Comparison of ENCODE assay signal across 7 cellular contexts in the genomic region with DNA sequence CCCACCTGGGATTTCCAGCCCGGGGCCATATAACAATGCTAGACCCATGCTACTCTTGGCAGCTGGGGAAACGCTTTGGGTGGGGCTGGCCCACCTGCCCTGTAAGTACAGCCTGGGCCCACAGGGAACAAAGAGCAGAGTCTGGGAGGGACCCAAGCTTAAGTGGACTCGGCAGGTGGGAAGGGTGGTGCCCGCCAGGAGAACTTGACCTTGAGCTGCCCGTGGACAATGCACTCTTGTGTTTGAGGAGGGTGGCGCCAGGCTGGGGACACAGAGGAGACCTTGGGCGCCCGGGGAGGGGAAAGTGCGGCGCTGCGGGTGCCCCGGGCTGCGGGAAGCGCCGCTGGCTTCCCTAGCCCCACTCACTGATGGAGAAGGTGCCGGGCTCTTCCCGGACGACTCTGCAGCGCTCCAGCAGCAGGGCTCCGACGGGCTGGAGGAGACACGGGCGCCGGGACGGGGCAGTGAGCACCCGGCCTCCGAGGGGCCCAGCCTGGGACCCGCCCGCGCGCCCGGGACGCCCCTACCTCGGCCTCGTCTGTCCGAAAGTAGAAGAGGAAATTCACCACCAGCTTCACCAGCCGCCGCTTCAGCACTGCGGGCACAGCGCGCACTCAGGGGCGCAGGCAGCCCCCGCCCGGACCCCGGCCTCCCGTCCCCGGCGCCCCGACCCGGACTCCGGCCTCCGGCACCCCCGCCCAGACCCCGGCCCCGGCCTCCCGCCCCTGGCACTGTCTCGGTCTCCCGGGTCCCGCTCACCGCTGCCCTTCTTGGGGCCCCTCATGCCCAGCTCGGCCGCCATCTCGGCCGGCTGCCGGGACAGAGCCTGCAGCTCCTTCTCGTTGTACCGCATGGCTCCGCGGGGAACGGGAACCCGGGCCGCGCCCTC. TPM values are rescaled to one million over a fixed set of nuclear protein-coding genes. Genes with fewer than 3 reads are reported as not detected.
DNase-seq lines count a peak whose midpoint lies in the region; ATAC-seq, FAIRE-seq and TF ChIP-seq lines count a peak whose summit lies in the region.
"Had no signal": no experiment of that assay in that cellular context is flagged by ENCODE, and none has a peak within 500 bp of the region (broad histone marks: within the 10 kb centered on the region; RNA-seq: fewer than 3 reads in every experiment).

No MANE protein-coding gene starts in this region.

- H4K20me1 ChIP-seq in keratinocyte (ENCODE audit: control insufficient read depth, extremely low read depth, insufficient read depth, low read length) = peaks cover 9% of the 10 kb centered on the region

- peak overlapping the region; percentile 95 for H3K4me2 ChIP-seq in keratinocyte (ENCODE audit: control insufficient read depth, extremely low read depth, insufficient read depth, low read depth, low read length)

- H3K36me3 ChIP-seq in keratinocyte (ENCODE audit: control insufficient read depth in 2 of 2, extremely low read depth in 1 of 2, insufficient read depth in 2 of 2, low read length in 2 of 2) = peaks cover 15 to 34% of the 10 kb centered on the region in 2 experiments

- ATAC-seq in GM18511 (IDR thresholded peaks at IDR 0.05; ENCODE audit: unreplicated experiment) (peak; percentile 6), HG03103 (IDR thresholded peaks at IDR 0.05; ENCODE audit: low read depth, unreplicated experiment) (peak; percentile 12)

- dilution Hi-C loops in keratinocyte (cut with MboI; ENCODE audit: extremely low pct_ligation_motif_present, low sequenced_read_pairs) = no loop called here

- DNase-seq in UCSD-AML1 (lab: John Stamatoyannopoulos, UW; ENCODE audit: unreplicated experiment) = peak; percentile 36
- no peak for DNase-seq in keratinocyte (ENCODE audit: low read depth, low spot score)
- no peak for DNase-seq in RKO (ENCODE audit: low spot score)
- no peak for DNase-seq in stimulated activated CD4-positive, alpha-beta T cell treated with anti-CD3 and anti-CD28 coated beads, Interleukin-2, amount 100 ng/mL, for 24 hours

- peak overlapping the region; percentile 90 for H3K9ac ChIP-seq in keratinocyte (ENCODE audit: control insufficient read depth, extremely low read depth, insufficient read depth, low read length)

- H3K27me3 ChIP-seq in keratinocyte (ENCODE audit: control insufficient read depth, extremely low read depth, insufficient read depth, low read length) = no peaks in the 10 kb centered on the region

- H3K4me3 ChIP-seq in keratinocyte (ENCODE audit: control insufficient read depth in 2 of 3, extremely low read depth in 1 of 3, insufficient read depth in 2 of 3, low read depth in 1 of 3, low read length in 3 of 3) = peak overlapping the region; percentile 70 to 91 (median 86)

- peaks cover 73% of the 10 kb centered on the region for H3K79me2 ChIP-seq in keratinocyte (ENCODE audit: control insufficient read depth, insufficient read depth, low read length)

- H3K9me3 ChIP-seq in keratinocyte (ENCODE audit: control insufficient read depth, low read depth, low read length) = no peaks in the 10 kb centered on the region

- no peak for TF ChIP-seq CTCF in keratinocyte (optimal IDR thresholded peaks at IDR 0.05 in 1 of 3, IDR thresholded peaks at IDR 0.05 in 1 of 3, conservative IDR thresholded peaks at IDR 0.05 in 1 of 3; ENCODE audit: extremely low read depth in 1 of 3, insufficient read depth in 2 of 3, low read length in 3 of 3)

- FAIRE-seq in keratinocyte (lab: Jason Lieb, UNC) = no peak
- FAIRE-seq: colon had no signal

- H3K4me1 ChIP-seq in keratinocyte (ENCODE audit: control insufficient read depth, extremely low read depth, insufficient read depth, low read length) = peaks cover 36% of the 10 kb centered on the region

- no peak overlapping the region for H2AFZ ChIP-seq in keratinocyte (ENCODE audit: control insufficient read depth, low read length)

- peaks cover 7% of the 10 kb centered on the region for H3K9me1 ChIP-seq in keratinocyte (ENCODE audit: control insufficient read depth, extremely low read depth, insufficient read depth, low read length)

- H3K27ac ChIP-seq in keratinocyte (ENCODE audit: control insufficient read depth, insufficient read depth, low read length) = peak overlapping the region; percentile 94

RNA-seq across cellular contexts. Expression of a gene that starts 0.5 kb away (rescaled TPM):
- polyA plus RNA-seq in keratinocyte = 36.8 to 53.1 TPM (median 46.8 TPM) in 3 replicates
- polyA plus RNA-seq in keratinocyte (2011; ENCODE audit: low read depth) = 25.8 TPM
- 23.6 and 46.0 TPM in 2 replicates for polyA plus RNA-seq in keratinocyte (2011; cell fraction: cytosol; rRNA removed)
- polyA plus RNA-seq in keratinocyte (2011; cell fraction: nucleus; rRNA removed) = 64.9 and 73.8 TPM in 2 replicates
- 34.3 and 44.2 TPM in 2 replicates for polyA plus RNA-seq in keratinocyte (2012; ENCODE audit: low replicate concordance)
- polyA minus RNA-seq in keratinocyte = 16.2 to 34.2 TPM (median 19.7 TPM) in 3 replicates
- 25.3 TPM for polyA minus RNA-seq in keratinocyte (2011; cell fraction: cytosol; rRNA and poly(A)+ RNA removed)
- 15.6 and 19.9 TPM in 2 replicates for polyA minus RNA-seq in keratinocyte (2011; cell fraction: nucleus; rRNA and poly(A)+ RNA removed)

RNA-seq across cellular contexts. Expression of a gene that starts 1.0 kb away (rescaled TPM):
- 4.7 to 24.1 TPM (median 4.7 TPM) in 3 replicates for polyA plus RNA-seq in keratinocyte
- 41.0 TPM for polyA plus RNA-seq in keratinocyte (2011; ENCODE audit: low read depth)
- polyA plus RNA-seq in keratinocyte (2011; cell fraction: cytosol; rRNA removed) = 6.9 and 16.1 TPM in 2 replicates
- polyA plus RNA-seq in keratinocyte (2011; cell fraction: nucleus; rRNA removed) = 17.1 and 21.8 TPM in 2 replicates
- 40.1 and 59.6 TPM in 2 replicates for polyA plus RNA-seq in keratinocyte (2012; ENCODE audit: low replicate concordance)
- polyA minus RNA-seq in keratinocyte = 6.7 to 25.7 TPM (median 7.2 TPM) in 3 replicates
- polyA minus RNA-seq in keratinocyte (2011; cell fraction: cytosol; rRNA and poly(A)+ RNA removed) = 37.4 TPM
- polyA minus RNA-seq in keratinocyte (2011; cell fraction: nucleus; rRNA and poly(A)+ RNA removed) = 31.1 and 35.7 TPM in 2 replicates

RNA-seq across cellular contexts. Expression of a gene that starts 13.5 kb away (rescaled TPM):
- 0.02 to 0.15 TPM (median 0.07 TPM) in 3 replicates for polyA plus RNA-seq in keratinocyte
- polyA plus RNA-seq in keratinocyte (2011; ENCODE audit: low read depth) = 0.19 TPM
- not detected in 2 replicates for polyA plus RNA-seq in keratinocyte (2011; cell fraction: cytosol; rRNA removed)
- 0.41 and 0.85 TPM in 2 replicates for polyA plus RNA-seq in keratinocyte (2011; cell fraction: nucleus; rRNA removed)
- 0.08 and 0.56 TPM in 2 replicates for polyA plus RNA-seq in keratinocyte (2012; ENCODE audit: low replicate concordance)
- polyA minus RNA-seq in keratinocyte = not detected in 3 replicates
- polyA minus RNA-seq in keratinocyte (2011; cell fraction: cytosol; rRNA and poly(A)+ RNA removed) = not detected
- 0.21 and 0.54 TPM in 2 replicates for polyA minus RNA-seq in keratinocyte (2011; cell fraction: nucleus; rRNA and poly(A)+ RNA removed)

RNA-seq across cellular contexts. Expression of a gene that starts 20.6 kb away (rescaled TPM):
- polyA plus RNA-seq in keratinocyte = not detected in 3 replicates
- not detected for polyA plus RNA-seq in keratinocyte (2011; ENCODE audit: low read depth)
- polyA plus RNA-seq in keratinocyte (2011; cell fraction: cytosol; rRNA removed) = 0.27 TPM in 1 of 2 replicates, not detected in the other
- not detected in 2 replicates for polyA plus RNA-seq in keratinocyte (2011; cell fraction: nucleus; rRNA removed)
- 0.49 and 0.66 TPM in 2 replicates for polyA plus RNA-seq in keratinocyte (2012; ENCODE audit: low replicate concordance)
- not detected in 3 replicates for polyA minus RNA-seq in keratinocyte
- not detected for polyA minus RNA-seq in keratinocyte (2011; cell fraction: cytosol; rRNA and poly(A)+ RNA removed)
- not detected in 2 replicates for polyA minus RNA-seq in keratinocyte (2011; cell fraction: nucleus; rRNA and poly(A)+ RNA removed)

RNA-seq across cellular contexts. Expression of a gene that starts 46.3 kb away (rescaled TPM):
- not detected in 3 replicates for polyA plus RNA-seq in keratinocyte
- not detected for polyA plus RNA-seq in keratinocyte (2011; ENCODE audit: low read depth)
- not detected in 2 replicates for polyA plus RNA-seq in keratinocyte (2011; cell fraction: cytosol; rRNA removed)
- not detected in 2 replicates for polyA plus RNA-seq in keratinocyte (2011; cell fraction: nucleus; rRNA removed)
- polyA plus RNA-seq in keratinocyte (2012; ENCODE audit: low replicate concordance) = 0.03 and 0.37 TPM in 2 replicates
- not detected in 3 replicates for polyA minus RNA-seq in keratinocyte
- polyA minus RNA-seq in keratinocyte (2011; cell fraction: cytosol; rRNA and poly(A)+ RNA removed) = not detected
- not detected in 2 replicates for polyA minus RNA-seq in keratinocyte (2011; cell fraction: nucleus; rRNA and poly(A)+ RNA removed)
